ENCODE assay signal across 10 cellular contexts in genomic region chr9:68793605-68794343, GRCh38.
DNase-seq lines count a peak whose midpoint lies in the region; ATAC-seq and TF ChIP-seq lines count a peak whose summit lies in the region.
"Had no signal": no experiment of that assay in that cellular context is flagged by ENCODE, and none has a peak within 500 bp of the region (broad histone marks: within the 10 kb centered on the region; RNA-seq: fewer than 3 reads in every experiment).

No MANE protein-coding gene starts in this region.

- peak; percentile 42 for DNase-seq in GM10248 (ENCODE audit: extremely low spot score)
- DNase-seq in T-helper 2 cell treated with Interferon-gamma antibody and Interleukin-4, amounts not matched to agents 5 μg/mL and 100 μg/mL, for 36 hours (ENCODE audit: low spot score) = peak; percentile 52
- no peak for DNase-seq in putamen (ENCODE audit: low spot score)
- DNase-seq in stimulated activated CD4-positive, alpha-beta T cell treated with anti-CD3 and anti-CD28 coated beads, Interleukin-2, amount 100 ng/mL, for 48 hours = no peak
- no peak for DNase-seq in NCI-H1436 (lab: John Stamatoyannopoulos, UW)
- no peak for DNase-seq in SJCRH30
- DNase-seq: heart left ventricle had no signal

- H3K4me1 ChIP-seq in SJCRH30 = no peaks in the 10 kb centered on the region

- H3K27me3 Mint-ChIP-seq in T-helper 2 cell treated with Interferon-gamma antibody and Interleukin-4, amounts not matched to agents 5 μg/mL and 100 μg/mL, for 36 hours (ENCODE audit: low read depth) = no peaks in the 10 kb centered on the region

- H3K27ac ChIP-seq in SJCRH30 = no peak overlapping the region
- H3K27ac ChIP-seq: BLaER1 treated with 17β-estradiol and CSF1 and Interleukin-3, amounts not matched to agents 10 nM and 100 nM; heart left ventricle had no signal

- peak; percentile 82 for ATAC-seq in GM19397 (IDR thresholded peaks at IDR 0.05; ENCODE audit: unreplicated experiment)
- peak; percentile 65 for ATAC-seq in HG02970 (IDR thresholded peaks at IDR 0.05; ENCODE audit: low FRiP score, unreplicated experiment)

- H3K9me3 Mint-ChIP-seq in T-helper 2 cell treated with Interferon-gamma antibody and Interleukin-4, amounts not matched to agents 5 μg/mL and 100 μg/mL, for 36 hours = no peaks in the 10 kb centered on the region

- no peak overlapping the region for H3K27ac Mint-ChIP-seq in T-helper 2 cell treated with Interferon-gamma antibody and Interleukin-4, amounts not matched to agents 5 μg/mL and 100 μg/mL, for 36 hours

- CTCF ChIA-PET in GM10248 (lab: Yijun Ruan, JAX) = interaction anchor here (0.6 to 2.1 kb wide), 9 partner anchors 9 to 529 kb away, joined by 3 to 8 read pairs (median 4); a partner anchor contains a TSS

- no peaks in the 10 kb centered on the region for H3K36me3 Mint-ChIP-seq in T-helper 2 cell treated with Interferon-gamma antibody and Interleukin-4, amounts not matched to agents 5 μg/mL and 100 μg/mL, for 36 hours (ENCODE audit: low read depth)

- H3K9me3 ChIP-seq in SJCRH30 (replicated peaks) = no peaks in the 10 kb centered on the region
- H3K9me3 ChIP-seq: BLaER1 treated with 17β-estradiol and CSF1 and Interleukin-3, amounts not matched to agents 10 nM and 100 nM; heart left ventricle had no signal

- H3K4me1 Mint-ChIP-seq in T-helper 2 cell treated with Interferon-gamma antibody and Interleukin-4, amounts not matched to agents 5 μg/mL and 100 μg/mL, for 36 hours (ENCODE audit: low read depth) = peaks cover 14% of the 10 kb centered on the region

- no peak for TF ChIP-seq CTCF in GM10248 (IDR thresholded peaks at IDR 0.05; ENCODE audit: control extremely low read depth, extremely low read depth, low read depth, missing control alignments)

- no peak overlapping the region for H3K4me3 Mint-ChIP-seq in T-helper 2 cell treated with Interferon-gamma antibody and Interleukin-4, amounts not matched to agents 5 μg/mL and 100 μg/mL, for 36 hours

- H3K27me3 ChIP-seq in SJCRH30 = no peaks in the 10 kb centered on the region
- H3K27me3 ChIP-seq: BLaER1 treated with 17β-estradiol and CSF1 and Interleukin-3, amounts not matched to agents 10 nM and 100 nM; heart left ventricle had no signal

- no peaks in the 10 kb centered on the region for H3K36me3 ChIP-seq in SJCRH30
- H3K36me3 ChIP-seq: BLaER1 treated with 17β-estradiol and CSF1 and Interleukin-3, amounts not matched to agents 10 nM and 100 nM had no signal

- POLR2A ChIA-PET in GM10248 (lab: Yijun Ruan, JAX) = no interaction called here

- no peak overlapping the region for H3K4me3 ChIP-seq in SJCRH30
- H3K4me3 ChIP-seq: BLaER1 treated with 17β-estradiol and CSF1 and Interleukin-3, amounts not matched to agents 10 nM and 100 nM; heart left ventricle had no signal

Comparison
In these comparisons a context has a peak if more than half of its experiments do, and no peak if none do; other contexts are left out.
1. DNase-seq: peak in GM10248 (single experiment) and T-helper 2 cell treated with Interferon-gamma antibody and Interleukin-4, amounts not matched to agents 5 μg/mL and 100 μg/mL, for 36 hours (single experiment); none in putamen (single experiment), stimulated activated CD4-positive, alpha-beta T cell treated with anti-CD3 and anti-CD28 coated beads, Interleukin-2, amount 100 ng/mL, for 48 hours (0 of 2), NCI-H1436 (single experiment) and SJCRH30 (0 of 2).